In the genomic region with DNA sequence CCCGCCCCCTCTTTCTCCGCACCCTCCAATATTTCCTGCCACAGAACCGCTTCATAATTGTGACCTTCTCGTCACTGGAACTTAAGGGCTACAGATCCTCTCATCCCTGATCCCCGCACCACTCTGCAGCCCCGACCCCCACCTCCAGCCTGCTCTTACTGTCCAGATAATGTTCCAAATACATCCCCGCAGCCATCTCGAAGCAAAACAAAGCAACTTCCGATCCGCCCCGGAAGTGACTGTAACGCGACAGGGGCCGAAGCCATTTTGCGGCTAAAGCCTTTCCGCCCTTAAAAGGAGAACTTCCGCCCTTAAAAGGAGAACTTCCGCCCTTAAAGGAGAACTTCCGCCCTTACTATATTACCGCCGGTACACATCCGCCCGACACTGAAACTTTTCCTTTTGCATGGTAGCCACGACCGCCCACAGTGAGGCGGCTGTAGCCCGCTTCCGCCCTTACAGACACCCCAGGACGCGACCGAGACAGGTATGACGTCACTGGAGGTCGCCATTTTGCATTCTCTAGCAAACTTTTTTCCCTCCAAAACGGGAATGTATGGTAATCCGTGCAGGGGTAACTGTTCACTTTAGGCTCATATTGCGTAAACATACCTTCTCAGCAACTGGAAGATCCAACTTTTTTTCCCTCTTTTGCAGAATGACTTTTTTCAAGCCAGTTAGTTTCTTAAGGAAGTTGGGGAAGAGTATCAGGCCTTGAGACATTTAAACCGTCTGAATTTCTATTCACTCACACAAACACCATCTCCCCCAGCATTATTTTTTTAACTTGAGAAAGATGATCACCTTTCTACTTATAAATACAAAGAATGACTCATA, we compare ENCODE assay signal across 8 cellular contexts. TPM values are rescaled to one million over a fixed set of nuclear protein-coding genes. Genes with fewer than 3 reads are reported as not detected.
DNase-seq lines count a peak whose midpoint lies in the region; ATAC-seq, FAIRE-seq and TF ChIP-seq lines count a peak whose summit lies in the region.

A gene (minus strand): TSS at position 214 of the 837 bp plus-strand sequence. CDS start 18 bp downstream, at position 196.

- H2AFZ ChIP-seq in HepG2 (ENCODE audit: low read length), result peak within 1 kb of the TSS; percentile 99

- H3K79me2 ChIP-seq in HepG2 (ENCODE audit: insufficient read depth, low read length), result peaks cover 7% of the 10 kb centered on the region

- ATAC-seq in GM19397 (IDR thresholded peaks at IDR 0.05; ENCODE audit: unreplicated experiment), result peak; percentile 98
- peak; percentile 97 for ATAC-seq in HG03571 (IDR thresholded peaks at IDR 0.05; ENCODE audit: unreplicated experiment)
- peak; percentile 99 for ATAC-seq in HepG2

- peaks cover 18% of the 10 kb centered on the region for H3K4me1 ChIP-seq in HepG2 (ENCODE audit: insufficient read depth, low read length)

- intact Hi-C loops in CD14-positive monocyte (cut with micrococcal nuclease), result loop anchor here (1.0 to 10.0 kb wide), 5 partner anchors 26 to 307 kb away; a partner anchor contains a TSS
- intact Hi-C loops in HepG2 (cut with micrococcal nuclease; ENCODE audit: unreplicated experiment), result loop anchor here (1.0 to 2.0 kb wide), 2 partner anchors 26 to 46 kb away; a partner anchor contains a TSS

- peak; percentile 90 for FAIRE-seq in HepG2 (lab: Jason Lieb, UNC)

- H3K4me1 Mint-ChIP-seq in CD14-positive monocyte, result peaks cover 34% of the 10 kb centered on the region

- WGBS in HepG2 (ENCODE audit: low lambda C conversion rate), result 2% methylated on average over 24 of the region's 37 CpGs

- TF ChIP-seq CTCF in CD14-positive monocyte (IDR thresholded peaks at IDR 0.05), result no peak
- TF ChIP-seq CTCF in HepG2 (CRISPR knock-in tag; IDR thresholded peaks at IDR 0.05), result no peak

- H3K27ac ChIP-seq in HepG2 (ENCODE audit: extremely low read length, insufficient read depth, low read length), result peak within 1 kb of the TSS; percentile 72

- peak in 1 of 2 experiments; percentile 39; a peak in 2 of 4 replicates for TF ChIP-seq EP300 in HepG2 (IDR thresholded peaks at IDR 0.05; ENCODE audit: low read depth in 2 of 2, low read length in 2 of 2)
- TF ChIP-seq EP300 in HepG2 (CRISPR knock-in tag; IDR thresholded peaks at IDR 0.05; ENCODE audit: borderline replicate concordance), result no peak

- H3K4me3 Mint-ChIP-seq in CD14-positive monocyte, result peak within 1 kb of the TSS; percentile 88 to 100

- no peaks in the 10 kb centered on the region for H3K9me3 Mint-ChIP-seq in CD14-positive monocyte

- no peaks in the 10 kb centered on the region for H3K9me3 ChIP-seq in HepG2 (ENCODE audit: low read length)

- H3K4me2 ChIP-seq in HepG2 (ENCODE audit: low read depth, low read length), result peak within 1 kb of the TSS; percentile 79

- peaks cover 0 to 1% (median 0%) of the 10 kb centered on the region in 3 donors for H3K27me3 Mint-ChIP-seq in CD14-positive monocyte (ENCODE audit: low read depth in 3 of 3)

- peaks cover 1 to 14% of the 10 kb centered on the region in 2 experiments; a peak in 4 of 5 replicates for H3K36me3 ChIP-seq in HepG2 (replicated peaks in 1 of 2; ENCODE audit: control insufficient read depth in 1 of 2, insufficient read depth in 2 of 2, low read length in 2 of 2)

- BruUV-seq in HepG2 (replicated peaks; lab: Mats Ljungman, UMichigan), result no TSS peak

- in situ Hi-C loops in HepG2 (cut with HindIII; ENCODE audit: extremely low pct_ligation_motif_present, low pct_unique_long_range_greater_than_20kb), result loop anchor here (5.0 kb wide), 1 partner anchor 34 kb away; no protein-coding TSS in a partner anchor

- H3K27me3 ChIP-seq in HepG2 (ENCODE audit: control insufficient read depth in 1 of 2, insufficient read depth in 2 of 2, low read length in 2 of 2), result no peaks in the 10 kb centered on the region; a peak in 1 of 5 replicates

- TF ChIP-seq RAD21 in HepG2 (CRISPR knock-in tag; IDR thresholded peaks at IDR 0.05), result 0 out of 2 replicates have a peak, but pooled peaks have one; percentile 12

- no peaks in the 10 kb centered on the region for H4K20me1 ChIP-seq in HepG2 (ENCODE audit: insufficient read depth, low read length)

- CTCF ChIA-PET in HepG2 (lab: Yijun Ruan, JAX; ENCODE audit: low intra/inter-chr PET ratio, low total read pairs), result no interaction called here

- H3K9ac ChIP-seq in HepG2 (ENCODE audit: insufficient read depth, low read depth, low read length), result peak within 1 kb of the TSS; percentile 81

- H3K36me3 Mint-ChIP-seq in CD14-positive monocyte, result peaks cover 31 to 40% of the 10 kb centered on the region in 2 donors

- POLR2A ChIA-PET in HepG2 (lab: Yijun Ruan, JAX), result interaction anchor here (3.4 kb wide), 1 partner anchor 26 kb away, joined by 19 read pairs; a partner anchor contains a TSS

- peak; percentile 99 for DNase-seq in CD14-positive monocyte (ENCODE audit: low spot score)
- peak; percentile 100 for DNase-seq in NCI-H82 (lab: John Stamatoyannopoulos, UW)
- peak; percentile 92 to 95 for DNase-seq in activated CD4-positive, alpha-beta T cell treated with anti-CD3 and anti-CD28 coated beads, Interleukin-2, amount 50 U/mL, for 48 hours
- peak; percentile 99 to 100 for DNase-seq in dermis microvascular lymphatic vessel endothelial cell (ENCODE audit: low read depth in 2 of 2)
- peak; percentile 99 for DNase-seq in HepG2 (ENCODE audit: low spot score)
- peak; percentile 90 for DNase-seq in stimulated activated CD4-positive, alpha-beta T cell treated with anti-CD3 and anti-CD28 coated beads, Interleukin-4, amount 100 ng/mL, for 1 hour

- TF ChIP-seq POLR2A in HepG2 (IDR thresholded peaks at IDR 0.05; ENCODE audit: insufficient read depth in 1 of 2, low read depth in 2 of 2, low read length in 2 of 2), result peak; percentile 42 to 52; a peak in 3 of 4 replicates

- peak within 1 kb of the TSS; percentile 77 to 92 (median 87) for H3K4me3 ChIP-seq in HepG2 (replicated peaks in 1 of 3; ENCODE audit: insufficient read depth in 1 of 3, low read depth in 2 of 3, low read length in 3 of 3)

- peak within 1 kb of the TSS; percentile 89 to 100 (median 98) for H3K27ac Mint-ChIP-seq in CD14-positive monocyte

TF ChIP-seq in HepG2, 621 proteins besides CTCF, POLR2A, EP300 and RAD21 (continues in another document):
- TF ChIP-seq, protein P1, sequence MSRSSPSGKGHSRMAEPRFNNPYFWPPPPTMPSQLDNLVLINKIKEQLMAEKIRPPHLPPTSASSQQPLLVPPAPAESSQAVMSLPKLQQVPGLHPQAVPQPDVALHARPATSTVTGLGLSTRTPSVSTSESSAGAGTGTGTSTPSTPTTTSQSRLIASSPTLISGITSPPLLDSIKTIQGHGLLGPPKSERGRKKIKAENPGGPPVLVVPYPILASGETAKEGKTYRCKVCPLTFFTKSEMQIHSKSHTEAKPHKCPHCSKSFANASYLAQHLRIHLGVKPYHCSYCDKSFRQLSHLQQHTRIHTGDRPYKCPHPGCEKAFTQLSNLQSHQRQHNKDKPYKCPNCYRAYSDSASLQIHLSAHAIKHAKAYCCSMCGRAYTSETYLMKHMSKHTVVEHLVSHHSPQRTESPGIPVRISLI (CRISPR knock-in tag; IDR thresholded peaks at IDR 0.05; ENCODE audit: borderline replicate concordance), result peak; percentile 50; the same call in 1 of the 2 replicates
- TF ChIP-seq ZNF605 (CRISPR knock-in tag; IDR thresholded peaks at IDR 0.05), result peak; percentile 46; the same call in 1 of the 2 replicates
- peak; percentile 69; the same call in 1 of the 2 replicates for TF ChIP-seq ZC3H13 (CRISPR knock-in tag; IDR thresholded peaks at IDR 0.05)
- TF ChIP-seq HOXA9 (CRISPR knock-in tag; IDR thresholded peaks at IDR 0.05; ENCODE audit: borderline replicate concordance), result 0 out of 2 replicates have a peak, but pooled peaks have one; percentile 28
- TF ChIP-seq ZNF720 (CRISPR knock-in tag; IDR thresholded peaks at IDR 0.05), result 0 out of 2 replicates have a peak, but pooled peaks have one; percentile 51
- TF ChIP-seq ZNF577 (CRISPR knock-in tag; IDR thresholded peaks at IDR 0.05; ENCODE audit: borderline replicate concordance, low read depth), result no peak
- no peak for TF ChIP-seq MEIS2 (CRISPR knock-in tag; IDR thresholded peaks at IDR 0.05)
- TF ChIP-seq, protein P2, sequence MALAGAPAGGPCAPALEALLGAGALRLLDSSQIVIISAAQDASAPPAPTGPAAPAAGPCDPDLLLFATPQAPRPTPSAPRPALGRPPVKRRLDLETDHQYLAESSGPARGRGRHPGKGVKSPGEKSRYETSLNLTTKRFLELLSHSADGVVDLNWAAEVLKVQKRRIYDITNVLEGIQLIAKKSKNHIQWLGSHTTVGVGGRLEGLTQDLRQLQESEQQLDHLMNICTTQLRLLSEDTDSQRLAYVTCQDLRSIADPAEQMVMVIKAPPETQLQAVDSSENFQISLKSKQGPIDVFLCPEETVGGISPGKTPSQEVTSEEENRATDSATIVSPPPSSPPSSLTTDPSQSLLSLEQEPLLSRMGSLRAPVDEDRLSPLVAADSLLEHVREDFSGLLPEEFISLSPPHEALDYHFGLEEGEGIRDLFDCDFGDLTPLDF (CRISPR knock-in tag; IDR thresholded peaks at IDR 0.05), result peak; percentile 75

RNA-seq across cellular contexts. Expression of the gene that starts here (rescaled TPM):
- polyA plus RNA-seq in CD14-positive monocyte (10 to 100 TPM; 62.2 to 64.0 TPM), HepG2 (2011; rRNA removed) (32.4 and 34.2 TPM in 2 replicates)
- total RNA-seq in dermis microvascular lymphatic vessel endothelial cell (31.1 and 41.1 TPM in 2 replicates), HepG2 (2016; rRNA removed; fragmentation: Illumina TruSeq; extraction: Trizol) (12.7 and 14.4 TPM in 2 replicates)
- total RNA-seq in HepG2 (2016; cell fraction: cytosol; rRNA removed; fragmentation: Illumina TruSeq; extraction: Trizol; ENCODE audit: low read depth), result 2.9 and 3.4 TPM in 2 replicates
- 13.3 and 14.0 TPM in 2 replicates for total RNA-seq in HepG2 (2016; cell fraction: insoluble cytoplasmic fraction; rRNA removed; fragmentation: Illumina TruSeq; extraction: Trizol)
- total RNA-seq in HepG2 (2016; cell fraction: membrane; rRNA removed; fragmentation: Illumina TruSeq; extraction: Trizol), result 5.1 and 6.2 TPM in 2 replicates
- total RNA-seq in HepG2 (2016; cell fraction: nucleus; rRNA removed; fragmentation: Illumina TruSeq; extraction: Trizol), result 11.6 and 13.4 TPM in 2 replicates
- polyA plus RNA-seq in HepG2 (2011; cell fraction: cytosol; rRNA removed), result 22.0 and 28.2 TPM in 2 replicates
- polyA plus RNA-seq in HepG2 (2011; cell fraction: nucleus; rRNA removed), result 105 and 110 TPM in 2 replicates
- 22.9 and 25.8 TPM in 2 replicates for polyA plus RNA-seq in HepG2 (2012)
- polyA plus RNA-seq in HepG2 (2016; cell fraction: cytosol; fragmentation: Illumina TruSeq; extraction: Trizol; ENCODE audit: low read depth), result 2.6 and 2.9 TPM in 2 replicates
- 12.1 and 12.8 TPM in 2 replicates for polyA plus RNA-seq in HepG2 (2016; cell fraction: insoluble cytoplasmic fraction; fragmentation: Illumina TruSeq; extraction: Trizol; ENCODE audit: low read depth)
- 3.7 and 4.9 TPM in 2 replicates for polyA plus RNA-seq in HepG2 (2016; cell fraction: membrane; fragmentation: Illumina TruSeq; extraction: Trizol; ENCODE audit: low read depth)
- 28.8 and 29.1 TPM in 2 replicates for polyA plus RNA-seq in HepG2 (2016; cell fraction: nucleus; fragmentation: Illumina TruSeq; extraction: Trizol; ENCODE audit: insufficient read depth, low read depth)
- 11.6 and 18.9 TPM in 2 replicates for polyA minus RNA-seq in HepG2 (2011; rRNA and poly(A)+ RNA removed; ENCODE audit: low replicate concordance)
- polyA minus RNA-seq in HepG2 (2011; cell fraction: cytosol; rRNA and poly(A)+ RNA removed), result 3.6 and 5.9 TPM in 2 replicates
- 25.4 and 28.7 TPM in 2 replicates for polyA minus RNA-seq in HepG2 (2011; cell fraction: nucleus; rRNA and poly(A)+ RNA removed)

Comparison
In these comparisons a context has a peak if more than half of its experiments do, and no peak if none do; other contexts are left out.
1. Peak in every context shown above with its lines: DNase-seq, ATAC-seq, H3K4me3 ChIP-seq and H3K27ac ChIP-seq.